ENCODE assay signal across 29 cellular contexts in genomic region chr4:2165391-2165790, GRCh38.
"Had no signal": no experiment of that assay in that cellular context is flagged by ENCODE, and none has a peak within 500 bp of the region (broad histone marks: within the 10 kb centered on the region; RNA-seq: fewer than 3 reads in every experiment).

No MANE protein-coding gene starts in this region.

- H3K27ac Mint-ChIP-seq: stimulated activated effector memory CD8-positive, alpha-beta T cell treated with anti-CD3 and anti-CD28 coated beads, Interleukin-12 subunit alpha, Interleukin-12 subunit beta, amount 100 ng/mL, for 72 hours; stimulated activated memory B cell treated with anti-CD40 and anti-IgM and Interleukin-4, amounts not matched to agents 10 μg/mL and 1 μg/mL and 100 μg/mL, for 72 hours; stimulated activated naive B cell treated with anti-CD40 and anti-IgM and Interleukin-4, amounts not matched to agents 10 μg/mL and 1 μg/mL and 100 μg/mL, for 72 hours; stimulated activated naive CD8-positive, alpha-beta T cell treated with anti-CD3 and anti-CD28 coated beads, Interleukin-15, amount 100 ng/mL, for 72 hours; stimulated activated naive CD8-positive, alpha-beta T cell treated with anti-CD3 and anti-CD28 coated beads, Interleukin-15, Interleukin-2, amounts not matched to agents 100 ng/mL and 50 ng/mL, for 24 hours; type B pancreatic cell had no signal

- DNase-seq: stimulated activated CD4-positive, alpha-beta T cell treated with anti-CD3 and anti-CD28 coated beads, Interleukin-2, amount 100 ng/mL, for 48 hours; stimulated activated CD4-positive, alpha-beta T cell treated with anti-CD3 and anti-CD28 coated beads, Interleukin-4, amount 100 ng/mL, for 1 hour; stimulated activated CD4-positive, alpha-beta T cell treated with anti-CD3 and anti-CD28 coated beads, Interleukin-4, amount 100 ng/mL, for 24 hours; stimulated activated CD4-positive, alpha-beta T cell treated with anti-CD3 and anti-CD28 coated beads, Interleukin-4, amount 100 ng/mL, for 4 hours; stimulated activated CD8-positive, alpha-beta memory T cell treated with anti-CD3 and anti-CD28 coated beads, Interleukin-4, amount 100 ng/mL, for 48 hours; stimulated activated naive B cell treated with anti-CD40 and anti-IgM and Interleukin-4, amounts not matched to agents 10 μg/mL and 1 μg/mL and 100 μg/mL, for 72 hours; stimulated activated naive CD4-positive, alpha-beta T cell; stimulated activated naive CD4-positive, alpha-beta T cell treated with Interleukin-2 at 50 U/mL for 16 hours; stimulated activated naive CD8-positive, alpha-beta T cell treated with anti-CD3 and anti-CD28 coated beads, Interleukin-15, amount 100 ng/mL, for 72 hours; stimulated activated naive CD8-positive, alpha-beta T cell treated with anti-CD3 and anti-CD28 coated beads, Interleukin-15, Interleukin-2, amounts not matched to agents 100 U/mL and 50 U/mL, for 24 hours; stomach; substantia nigra; testis; thyroid gland; tibial artery; transverse colon; trophoblast cell; upper lobe of left lung; upper lobe of right lung; uterus had no signal

- H3K9me3 ChIP-seq: stomach, suprapubic skin, testis, thoracic aorta, thyroid gland, tibial artery, tibial nerve, transverse colon, upper lobe of left lung, upper lobe of right lung, uterus, vagina had no signal

- H3K27ac ChIP-seq: stomach, suprapubic skin, testis, thoracic aorta, thyroid gland, tibial artery, tibial nerve, upper lobe of left lung, upper lobe of right lung, uterus, vagina had no signal

- H3K4me3 Mint-ChIP-seq: stimulated activated effector memory CD8-positive, alpha-beta T cell treated with anti-CD3 and anti-CD28 coated beads, Interleukin-12 subunit alpha, Interleukin-12 subunit beta, amount 100 ng/mL, for 72 hours; stimulated activated memory B cell treated with anti-CD40 and anti-IgM and Interleukin-4, amounts not matched to agents 10 μg/mL and 1 μg/mL and 100 μg/mL, for 72 hours; stimulated activated naive B cell treated with anti-CD40 and anti-IgM and Interleukin-4, amounts not matched to agents 10 μg/mL and 1 μg/mL and 100 μg/mL, for 72 hours; stimulated activated naive CD8-positive, alpha-beta T cell treated with anti-CD3 and anti-CD28 coated beads, Interleukin-15, amount 100 ng/mL, for 72 hours; stimulated activated naive CD8-positive, alpha-beta T cell treated with anti-CD3 and anti-CD28 coated beads, Interleukin-15, Interleukin-2, amounts not matched to agents 100 ng/mL and 50 ng/mL, for 24 hours; type B pancreatic cell had no signal

- H3K4me3 ChIP-seq: stomach, suprapubic skin, testis, thoracic aorta, thyroid gland, tibial artery, tibial nerve, transverse colon, upper lobe of left lung, upper lobe of right lung, uterus, vagina had no signal

- H3K4me1 ChIP-seq: suprapubic skin, testis, thyroid gland, tibial artery, tibial nerve, upper lobe of left lung, uterus, vagina had no signal

- ATAC-seq: stimulated activated effector memory CD8-positive, alpha-beta T cell treated with anti-CD3 and anti-CD28 coated beads, Interleukin-12 subunit alpha, Interleukin-12 subunit beta, amount 100 ng/mL, for 72 hours; stimulated activated memory B cell treated with anti-CD40 and anti-IgM and Interleukin-4, amounts not matched to agents 10 μg/mL and 1 μg/mL and 100 μg/mL, for 72 hours; stimulated activated naive B cell treated with anti-CD40 and anti-IgM and Interleukin-4, amounts not matched to agents 10 μg/mL and 1 μg/mL and 100 μg/mL, for 72 hours; stimulated activated naive CD8-positive, alpha-beta T cell treated with anti-CD3 and anti-CD28 coated beads, Interleukin-15, amount 100 ng/mL, for 72 hours; stimulated activated naive CD8-positive, alpha-beta T cell treated with anti-CD3 and anti-CD28 coated beads, Interleukin-15, Interleukin-2, amounts not matched to agents 100 U/mL and 50 U/mL, for 24 hours had no signal

- H3K4me1 Mint-ChIP-seq: stimulated activated effector memory CD8-positive, alpha-beta T cell treated with anti-CD3 and anti-CD28 coated beads, Interleukin-12 subunit alpha, Interleukin-12 subunit beta, amount 100 ng/mL, for 72 hours; stimulated activated memory B cell treated with anti-CD40 and anti-IgM and Interleukin-4, amounts not matched to agents 10 μg/mL and 1 μg/mL and 100 μg/mL, for 72 hours; stimulated activated naive B cell treated with anti-CD40 and anti-IgM and Interleukin-4, amounts not matched to agents 10 μg/mL and 1 μg/mL and 100 μg/mL, for 72 hours had no signal

- H3K27me3 ChIP-seq: stomach, suprapubic skin, testis, thyroid gland, tibial artery, tibial nerve, transverse colon, upper lobe of left lung, upper lobe of right lung, uterus, vagina had no signal

- H3K36me3 Mint-ChIP-seq: stimulated activated effector memory CD8-positive, alpha-beta T cell treated with anti-CD3 and anti-CD28 coated beads, Interleukin-12 subunit alpha, Interleukin-12 subunit beta, amount 100 ng/mL, for 72 hours had no signal

- H3K36me3 ChIP-seq: thyroid gland, transverse colon, upper lobe of left lung, upper lobe of right lung, uterus, vagina had no signal

- H3K27me3 Mint-ChIP-seq: stimulated activated memory B cell treated with anti-CD40 and anti-IgM and Interleukin-4, amounts not matched to agents 10 μg/mL and 1 μg/mL and 100 μg/mL, for 72 hours; stimulated activated naive B cell treated with anti-CD40 and anti-IgM and Interleukin-4, amounts not matched to agents 10 μg/mL and 1 μg/mL and 100 μg/mL, for 72 hours; stimulated activated naive CD8-positive, alpha-beta T cell treated with anti-CD3 and anti-CD28 coated beads, Interleukin-15, amount 100 ng/mL, for 72 hours; stimulated activated naive CD8-positive, alpha-beta T cell treated with anti-CD3 and anti-CD28 coated beads, Interleukin-15, Interleukin-2, amounts not matched to agents 100 ng/mL and 50 ng/mL, for 24 hours; type B pancreatic cell had no signal

- FAIRE-seq: urothelium cell line had no signal

- H3K9me3 Mint-ChIP-seq: stimulated activated effector memory CD8-positive, alpha-beta T cell treated with anti-CD3 and anti-CD28 coated beads, Interleukin-12 subunit alpha, Interleukin-12 subunit beta, amount 100 ng/mL, for 72 hours; stimulated activated memory B cell treated with anti-CD40 and anti-IgM and Interleukin-4, amounts not matched to agents 10 μg/mL and 1 μg/mL and 100 μg/mL, for 72 hours; stimulated activated naive B cell treated with anti-CD40 and anti-IgM and Interleukin-4, amounts not matched to agents 10 μg/mL and 1 μg/mL and 100 μg/mL, for 72 hours; stimulated activated naive CD8-positive, alpha-beta T cell treated with anti-CD3 and anti-CD28 coated beads, Interleukin-15, amount 100 ng/mL, for 72 hours; stimulated activated naive CD8-positive, alpha-beta T cell treated with anti-CD3 and anti-CD28 coated beads, Interleukin-15, Interleukin-2, amounts not matched to agents 100 ng/mL and 50 ng/mL, for 24 hours had no signal
